ENCODE assay signal across 21 cellular contexts in genomic region chr14:96905825-96906224, GRCh38.
DNase-seq lines count a peak whose midpoint lies in the region; ATAC-seq, FAIRE-seq and TF ChIP-seq lines count a peak whose summit lies in the region.
"Had no signal": no experiment of that assay in that cellular context is flagged by ENCODE, and none has a peak within 500 bp of the region (broad histone marks: within the 10 kb centered on the region; RNA-seq: fewer than 3 reads in every experiment).

No MANE protein-coding gene starts in this region.

- no peak for FAIRE-seq in small intestine (lab: Jason Lieb, UNC)
- FAIRE-seq: A549, GM12878, H1 had no signal

- ATAC-seq in Right ventricle myocardium inferior (peak; percentile 91), GM18861 (IDR thresholded peaks at IDR 0.05; ENCODE audit: unreplicated experiment) (no peak)
- ATAC-seq: A549; activated CD8-positive, alpha-beta T cell treated with anti-CD3 and anti-CD28 coated beads for 36 hours; GM12878; stimulated activated naive CD8-positive, alpha-beta T cell treated with anti-CD3 and anti-CD28 coated beads, Interleukin-15, Interleukin-2, amounts not matched to agents 100 U/mL and 50 U/mL, for 24 hours had no signal

- TF ChIP-seq CTCF in right atrium auricular region (IDR thresholded peaks at IDR 0.05) (no peak), fibroblast of mammary gland (conservative IDR thresholded peaks at IDR 0.05; ENCODE audit: control insufficient read depth, insufficient read depth, low read depth, low read length) (no peak)

- no peak overlapping the region for H3K27ac ChIP-seq in right atrium auricular region
- no peak overlapping the region for H3K27ac ChIP-seq in small intestine (ENCODE audit: low read depth in 1 of 2, low read length in 1 of 2)
- H3K27ac ChIP-seq: A549, coronary artery, ovary, SK-N-MC had no signal

- 87 to 95% (median 90%) methylated on average over 3 of the region's 3 CpGs for WGBS in small intestine, 3 donors

- DNase-seq in Right ventricle myocardium inferior (ENCODE audit: missing footprints) (no peak), right atrium auricular region (ENCODE audit: low spot score) (no peak), NOMO-1 treated with dmso at 0.1 percent for 144 hours (lab: John Stamatoyannopoulos, UW; ENCODE audit: unreplicated experiment) (peak; percentile 92), fibroblast of mammary gland (ENCODE audit: low read depth) (peak; percentile 38), stromal cell of bone marrow (ENCODE audit: low read depth) (peak; percentile 5), hepatic stellate cell (ENCODE audit: low spot score) (no peak), small intestine (no peak)
- DNase-seq: activated CD8-positive, alpha-beta T cell treated with anti-CD3 and anti-CD28 coated beads for 36 hours; amygdala; hypothalamus; left cardiac atrium; ovary; stimulated activated CD4-positive, alpha-beta T cell treated with anti-CD3 and anti-CD28 coated beads, Interleukin-12 subunit alpha, Interleukin-12 subunit beta, amount 100 ng/mL, for 4 hours; stimulated activated naive CD8-positive, alpha-beta T cell treated with anti-CD3 and anti-CD28 coated beads, Interleukin-15, Interleukin-2, amounts not matched to agents 100 U/mL and 50 U/mL, for 24 hours; upper lobe of left lung had no signal

- no peaks in the 10 kb centered on the region for H3K4me1 ChIP-seq in right atrium auricular region
- no peaks in the 10 kb centered on the region for H3K4me1 ChIP-seq in small intestine (ENCODE audit: control insufficient read depth in 2 of 2, insufficient read depth in 1 of 2, low read depth in 1 of 2, low read length in 1 of 2)

- H3K36me3 ChIP-seq in right atrium auricular region (no peaks in the 10 kb centered on the region), small intestine (ENCODE audit: control insufficient read depth in 2 of 2, insufficient read depth in 2 of 2, low read length in 2 of 2) (no peaks in the 10 kb centered on the region)
- H3K36me3 ChIP-seq: ovary, upper lobe of left lung had no signal

- no peak overlapping the region for H3K4me3 ChIP-seq in right atrium auricular region
- no peak overlapping the region for H3K4me3 ChIP-seq in fibroblast of mammary gland (ENCODE audit: control insufficient read depth, low read depth, low read length)
- no peak overlapping the region for H3K4me3 ChIP-seq in small intestine (ENCODE audit: low read depth in 1 of 2, low read length in 2 of 2)
- H3K4me3 ChIP-seq: A549, coronary artery, GM12878, ovary, SK-N-MC, upper lobe of left lung had no signal

- intact Hi-C loops in Right ventricle myocardium inferior (cut with DNase I), result no loop called here

- peaks cover 0 to 18% of the 10 kb centered on the region in 2 donors for H3K9me3 ChIP-seq in right atrium auricular region
- no peaks in the 10 kb centered on the region for H3K9me3 ChIP-seq in small intestine (ENCODE audit: control insufficient read depth, low read depth)
- H3K9me3 ChIP-seq: ovary had no signal

- H3K27me3 ChIP-seq in right atrium auricular region (no peaks in the 10 kb centered on the region), small intestine (ENCODE audit: control insufficient read depth in 2 of 2, insufficient read depth in 2 of 2, low read length in 2 of 2) (no peaks in the 10 kb centered on the region)
- H3K27me3 ChIP-seq: ovary, upper lobe of left lung had no signal

Comparison
In these comparisons a context has a peak if more than half of its experiments do, and no peak if none do; other contexts are left out.
1. DNase-seq: peak in NOMO-1 treated with dmso at 0.1 percent for 144 hours (single experiment), fibroblast of mammary gland (single experiment) and stromal cell of bone marrow (single experiment); none in Right ventricle myocardium inferior (single experiment), right atrium auricular region (single experiment), hepatic stellate cell (single experiment) and small intestine (single experiment).